In genomic region chr11:111604392-111605009, GRCh38 we compare ENCODE assay signal across 8 cellular contexts. TPM values are rescaled to one million over a fixed set of nuclear protein-coding genes. Genes with fewer than 3 reads are reported as not detected.
DNase-seq lines count a peak whose midpoint lies in the region; ATAC-seq, FAIRE-seq and TF ChIP-seq lines count a peak whose summit lies in the region.

No MANE protein-coding gene starts in this region.

- H3K9ac ChIP-seq in astrocyte (ENCODE audit: low read length) (peak overlapping the region; percentile 98), stomach smooth muscle (ENCODE audit: low read length in 2 of 2) (peak overlapping the region in 1 of 2 donors; percentile 91)

- FAIRE-seq in astrocyte (lab: Jason Lieb, UNC) = no peak

- in situ Hi-C loops in GM13977 (cut with MboI; ENCODE audit: low pct_unique_long_range_greater_than_20kb, low sequenced_read_pairs, unreplicated experiment) = loop anchor here (10.0 kb wide), 1 partner anchor 170 kb away; no protein-coding TSS in a partner anchor

- H3K79me2 ChIP-seq in astrocyte (ENCODE audit: insufficient read depth, low read length) = peaks cover 71% of the 10 kb centered on the region

- H3K9me3 Mint-ChIP-seq in astrocyte (ENCODE audit: unreplicated experiment) (no peaks in the 10 kb centered on the region), immature natural killer cell (no peaks in the 10 kb centered on the region)
- no peaks in the 10 kb centered on the region for H3K9me3 Mint-ChIP-seq in activated naive CD4-positive, alpha-beta T cell treated with anti-CD3 and anti-CD28 coated beads, Interleukin-2, amount 50 U/mL, for 72 hours

- H3K27ac Mint-ChIP-seq in astrocyte (ENCODE audit: unreplicated experiment) (no peak overlapping the region), immature natural killer cell (peak overlapping the region in 5 of 6 donors; percentile 1 to 97 (median 47))
- no peak overlapping the region for H3K27ac Mint-ChIP-seq in activated naive CD4-positive, alpha-beta T cell treated with anti-CD3 and anti-CD28 coated beads, Interleukin-2, amount 50 U/mL, for 72 hours

- H3K9me3 ChIP-seq in BE2C (no peaks in the 10 kb centered on the region), astrocyte (ENCODE audit: insufficient read depth, low read depth, low read length) (no peaks in the 10 kb centered on the region), stomach smooth muscle (ENCODE audit: control insufficient read depth in 2 of 2, low read length in 2 of 2) (no peaks in the 10 kb centered on the region)

- H3K27me3 Mint-ChIP-seq in astrocyte (ENCODE audit: low read depth, unreplicated experiment) (no peaks in the 10 kb centered on the region), immature natural killer cell (ENCODE audit: low read depth in 3 of 3) (peaks cover 5 to 12% (median 6%) of the 10 kb centered on the region in 3 donors)

- H3K36me3 ChIP-seq in BE2C (no peaks in the 10 kb centered on the region), astrocyte (ENCODE audit: insufficient read depth, low read length) (no peaks in the 10 kb centered on the region), stomach smooth muscle (ENCODE audit: control insufficient read depth in 2 of 2, insufficient read depth in 2 of 2, low read length in 2 of 2) (no peaks in the 10 kb centered on the region)

- peak overlapping the region; percentile 97 for H3K4me2 ChIP-seq in astrocyte (ENCODE audit: low read length)

- no peak overlapping the region for H2AFZ ChIP-seq in astrocyte (ENCODE audit: low read depth, low read length)

- H3K4me3 ChIP-seq in BE2C (ENCODE audit: low read depth, low read length) (peak overlapping the region; percentile 39), astrocyte (ENCODE audit: insufficient read depth, low read depth, low read length) (peak overlapping the region; percentile 68), stomach smooth muscle (ENCODE audit: low read length in 2 of 2) (peak overlapping the region; percentile 86 to 93)

- H3K27ac ChIP-seq in astrocyte (ENCODE audit: low read depth, low read length) (no peak overlapping the region), stomach smooth muscle (ENCODE audit: low read length) (peak overlapping the region; percentile 97)

- H3K27me3 ChIP-seq in BE2C = no peaks in the 10 kb centered on the region
- no peaks in the 10 kb centered on the region for H3K27me3 ChIP-seq in astrocyte (ENCODE audit: insufficient read depth, low read length)
- H3K27me3 ChIP-seq in stomach smooth muscle (ENCODE audit: control insufficient read depth in 1 of 2, insufficient read depth in 2 of 2, low read length in 2 of 2) = no peaks in the 10 kb centered on the region

- peak; percentile 74 for TF ChIP-seq CTCF in BE2C (IDR thresholded peaks at IDR 0.05; ENCODE audit: low read depth, low read length)
- peak; percentile 61 for TF ChIP-seq CTCF in GM13977 (IDR thresholded peaks at IDR 0.05; ENCODE audit: extremely low read depth, insufficient read depth, missing control alignments)
- TF ChIP-seq CTCF in astrocyte (IDR thresholded peaks at IDR 0.05; ENCODE audit: insufficient read depth, low read depth, low read length) = peak; percentile 58

- DNase-seq in BE2C = no peak
- DNase-seq in GM13977 (ENCODE audit: low spot score) = peak; percentile 61
- DNase-seq in NCI-H510A (lab: John Stamatoyannopoulos, UW) = peak; percentile 16
- DNase-seq in astrocyte (ENCODE audit: low read depth) = peak; percentile 29
- DNase-seq in immature natural killer cell = peak; percentile 29 to 41 (median 37)
- no peak for DNase-seq in effector CD4-positive, alpha-beta T cell
- no peak for DNase-seq in activated naive CD4-positive, alpha-beta T cell treated with anti-CD3 and anti-CD28 coated beads, Interleukin-2, amount 50 U/mL, for 72 hours (ENCODE audit: low spot score in 2 of 2)

- no peak for ATAC-seq in activated naive CD4-positive, alpha-beta T cell treated with anti-CD3 and anti-CD28 coated beads, Interleukin-2, amount 50 U/mL, for 72 hours

- H3K4me3 Mint-ChIP-seq in astrocyte (ENCODE audit: unreplicated experiment) (peak overlapping the region; percentile 42), immature natural killer cell (peak overlapping the region in 2 of 5 donors; percentile 93 to 97)

- no peaks in the 10 kb centered on the region for H3K4me1 Mint-ChIP-seq in astrocyte (ENCODE audit: low read depth, unreplicated experiment)
- H3K4me1 Mint-ChIP-seq in immature natural killer cell = peaks cover 23 to 25% of the 10 kb centered on the region in 2 donors

- H3K4me1 ChIP-seq in BE2C (0 out of 2 replicates have a peak, but pooled peaks cover 5% of the 10 kb centered on the region), astrocyte (ENCODE audit: insufficient read depth, low read length) (peaks cover 13% of the 10 kb centered on the region), stomach smooth muscle (ENCODE audit: control insufficient read depth, insufficient read depth, low read length) (peaks cover 10% of the 10 kb centered on the region)

- peaks cover 21% of the 10 kb centered on the region for H4K20me1 ChIP-seq in astrocyte (ENCODE audit: insufficient read depth, low read length)

- H3K36me3 Mint-ChIP-seq in astrocyte (ENCODE audit: low read depth, unreplicated experiment) (no peaks in the 10 kb centered on the region), immature natural killer cell (no peaks in the 10 kb centered on the region)
- H3K36me3 Mint-ChIP-seq in activated naive CD4-positive, alpha-beta T cell treated with anti-CD3 and anti-CD28 coated beads, Interleukin-2, amount 50 U/mL, for 72 hours = peaks cover 7 to 9% of the 10 kb centered on the region in 2 donors

RNA-seq across cellular contexts. Expression of gene SIK2, which starts 2.3 kb away (rescaled TPM):
- 9.6 TPM for polyA plus RNA-seq in BE2C (2012; ENCODE audit: insufficient read depth, insufficient read length, low read depth)
- total RNA-seq in astrocyte = 14.3 and 15.0 TPM in 2 replicates
- under 1 TPM; 0.04 to 0.38 (median 0.13) TPM for polyA plus RNA-seq in immature natural killer cell
- total RNA-seq in activated naive CD4-positive, alpha-beta T cell treated with anti-CD3 and anti-CD28 coated beads, Interleukin-2, amount 50 U/mL, for 72 hours = 1 to 10 TPM; 2.9 to 6.1 TPM

Comparison
In these comparisons a context has a peak if more than half of its experiments do, and no peak if none do; other contexts are left out.
1. DNase-seq: peak in GM13977 (single experiment), NCI-H510A (single experiment), astrocyte (single experiment) and immature natural killer cell (3 of 3); none in BE2C (single experiment), effector CD4-positive, alpha-beta T cell (single experiment) and activated naive CD4-positive, alpha-beta T cell treated with anti-CD3 and anti-CD28 coated beads, Interleukin-2, amount 50 U/mL, for 72 hours (0 of 2).
2. H3K4me3 ChIP-seq: peak in every context shown above with its lines; median percentile 90 in stomach smooth muscle; 68 in astrocyte; 39 in BE2C.
3. H3K27ac Mint-ChIP-seq: peak in immature natural killer cell (5 of 6); none in astrocyte (single experiment) and activated naive CD4-positive, alpha-beta T cell treated with anti-CD3 and anti-CD28 coated beads, Interleukin-2, amount 50 U/mL, for 72 hours (0 of 2).
4. Peak in every context shown above with its lines, with median percentiles within 50 percentile points of each other: CTCF ChIP-seq.